21 cellular contexts compared by ENCODE assay signal in genomic region chr12:128800606-128801005, GRCh38. TPM values are rescaled to one million over a fixed set of nuclear protein-coding genes. Genes with fewer than 3 reads are reported as not detected.
"Had no signal": no experiment of that assay in that cellular context is flagged by ENCODE, and none has a peak within 500 bp of the region (broad histone marks: within the 10 kb centered on the region; RNA-seq: fewer than 3 reads in every experiment).

No MANE protein-coding gene starts in this region.

- DNase-seq: activated CD4-positive, alpha-beta T cell treated with anti-CD3 and anti-CD28 coated beads, Interleukin-2, amount 50 U/mL, for 1 hour; activated CD8-positive, alpha-beta memory T cell treated with anti-CD3 and anti-CD28 coated beads, Interleukin-2, amount 50 U/mL, for 4 hours; activated effector memory CD4-positive, alpha-beta T cell treated with anti-CD3 and anti-CD28 coated beads, Interleukin-2, amount 50 U/mL, for 16 hours; activated naive CD4-positive, alpha-beta T cell treated with anti-CD3 and anti-CD28 coated beads, Interleukin-2, amount 50 U/mL, for 16 hours; activated T-cell treated with anti-CD3 and anti-CD28 coated beads, Interleukin-2, amount 50 U/mL, for 48 hours; foreskin keratinocyte; glutamatergic neuron; kidney glomerular epithelial cell; left ventricle myocardium inferior; right cardiac atrium; stimulated activated CD4-positive, alpha-beta T cell treated with anti-CD3 and anti-CD28 coated beads, Interleukin-15, amount 100 ng/mL, for 24 hours; stimulated activated CD4-positive, alpha-beta T cell treated with anti-CD3 and anti-CD28 coated beads, Interleukin-2, amount 100 ng/mL, for 48 hours; stomach had no signal

- H3K27me3 Mint-ChIP-seq: progenitor cell of endocrine pancreas, type B pancreatic cell had no signal

- H3K4me3 ChIP-seq: ascending aorta, left ventricle myocardium inferior, skin epidermis, stomach had no signal

- ATAC-seq: foreskin keratinocyte, right cardiac atrium had no signal

- H3K9me3 Mint-ChIP-seq: type B pancreatic cell had no signal

- H3K4me3 Mint-ChIP-seq: nephron, type B pancreatic cell had no signal

- H3K27me3 ChIP-seq: ascending aorta, foreskin keratinocyte, stomach had no signal

- H3K27ac ChIP-seq: left ventricle myocardium inferior, skin epidermis, stomach had no signal

- H3K27ac Mint-ChIP-seq: nephron, progenitor cell of endocrine pancreas, type B pancreatic cell had no signal

- H3K9me3 ChIP-seq: ascending aorta had no signal

RNA-seq across cellular contexts. Expression of gene GLT1D1, which starts 52.7 kb away (rescaled TPM):
- total RNA-seq: dermis microvascular lymphatic vessel endothelial cell, foreskin keratinocyte, osteoblast had no signal
- polyA plus RNA-seq: fibroblast of lung, foreskin keratinocyte had no signal
